ENCODE assay signal across 9 cellular contexts in the genomic region with DNA sequence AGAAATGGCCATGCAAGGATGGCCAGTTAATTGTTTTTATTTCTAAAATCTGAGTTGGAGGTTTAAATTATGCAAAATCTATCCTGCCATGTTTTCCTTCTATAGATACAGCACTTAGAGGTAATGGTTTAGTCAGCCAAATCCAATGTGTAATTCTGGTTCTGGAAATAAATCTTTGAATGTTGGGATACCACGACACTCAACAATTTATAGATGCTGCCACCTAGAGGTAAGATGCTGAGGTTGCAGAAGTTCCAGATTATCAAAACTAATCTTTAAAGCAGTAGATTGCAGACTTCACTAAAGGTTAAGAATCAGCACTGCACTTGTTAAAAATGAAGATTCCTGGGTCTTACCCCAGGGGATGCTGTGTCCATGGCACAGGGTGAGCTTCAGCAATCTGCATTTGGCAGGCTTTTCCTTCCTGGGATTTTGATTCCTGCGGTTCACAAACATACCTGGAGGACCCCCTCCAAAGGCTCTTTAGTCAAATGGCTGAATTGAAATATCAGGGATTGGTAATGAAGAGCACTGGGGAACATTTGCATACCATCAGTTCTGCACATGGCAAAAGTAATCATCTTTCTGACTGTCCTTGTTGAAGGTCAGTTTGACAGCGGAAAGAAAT. TPM values are rescaled to one million over a fixed set of nuclear protein-coding genes. Genes with fewer than 3 reads are reported as not detected.
DNase-seq lines count a peak whose midpoint lies in the region; ATAC-seq and TF ChIP-seq lines count a peak whose summit lies in the region.
"Had no signal": no experiment of that assay in that cellular context is flagged by ENCODE, and none has a peak within 500 bp of the region (broad histone marks: within the 10 kb centered on the region; RNA-seq: fewer than 3 reads in every experiment).

No MANE protein-coding gene starts in this region.

- no peak overlapping the region for H3K4me3 ChIP-seq in adrenal gland

- H3K9me3 ChIP-seq in adrenal gland (replicated peaks in 1 of 3) = no peaks in the 10 kb centered on the region

- ATAC-seq in left lobe of liver = peak; percentile 85
- ATAC-seq in HG02642 (IDR thresholded peaks at IDR 0.05; ENCODE audit: poor library complexity, unreplicated experiment) = no peak

- intact Hi-C loops in adrenal gland (cut with DNase I) = loop anchor here in 1 of 2 donors (10.0 kb wide), 1 partner anchor 506 kb away; no protein-coding TSS in a partner anchor

- H3K27ac ChIP-seq in adrenal gland = no peak overlapping the region

- TF ChIP-seq CTCF in adrenal gland (IDR thresholded peaks at IDR 0.05) = peak; percentile 36 to 70 (median 48)

- H3K4me1 ChIP-seq in adrenal gland (replicated peaks in 1 of 2) = no peaks in the 10 kb centered on the region

- 47 to 59% (median 53%) methylated on average over 3 of the region's 3 CpGs for WGBS in adrenal gland, 4 donors

- in situ Hi-C loops in KBM-7 (cut with MboI; ENCODE audit: low pct_unique_long_range_greater_than_20kb, low sequenced_read_pairs) = no loop called here

- DNase-seq in NCI-H510A treated with DMSO at 0.1 percent for 48 hours (lab: John Stamatoyannopoulos, UW) (peak; percentile 60), NCI-H510A (lab: John Stamatoyannopoulos, UW) (no peak), KBM-7 (peak; percentile 15), adrenal gland (peak in 3 of 7 donors; percentile 20 to 54 (median 25)), left lobe of liver (ENCODE audit: low spot score) (no peak), mucosa of gallbladder (ENCODE audit: low spot score) (no peak)
- no peak for DNase-seq in activated CD8-positive, alpha-beta memory T cell treated with anti-CD3 and anti-CD28 coated beads, Interleukin-2, amount 50 U/mL, for 48 hours

- H3K27me3 ChIP-seq in adrenal gland = no peaks in the 10 kb centered on the region

- no peaks in the 10 kb centered on the region for H3K36me3 ChIP-seq in adrenal gland (replicated peaks in 1 of 2)

- TF ChIP-seq POLR2A in adrenal gland (IDR thresholded peaks at IDR 0.05) = no peak

RNA-seq across cellular contexts. Expression of a gene that starts 53.4 kb away (rescaled TPM):
- total RNA-seq in adrenal gland (10 to 100 TPM in 5 of 8 donors, 1 to 10 TPM in 3; 7.2 to 37.4 (median 16.9) TPM), left lobe of liver (0.35 TPM), mucosa of gallbladder (0.12 TPM)
- polyA plus RNA-seq in adrenal gland = 10 to 100 TPM in 1 of 3 donors, 1 to 10 TPM in 2; 5.6 to 10.8 (median 9.2) TPM
- total RNA-seq: activated CD8-positive, alpha-beta memory T cell treated with anti-CD3 and anti-CD28 coated beads for 36 hours had no signal

Comparison
In these comparisons a context has a peak if more than half of its experiments do, and no peak if none do; other contexts are left out.
1. DNase-seq: peak in NCI-H510A treated with DMSO at 0.1 percent for 48 hours (single experiment) and KBM-7 (single experiment); none in NCI-H510A (single experiment), left lobe of liver (single experiment), mucosa of gallbladder (single experiment) and activated CD8-positive, alpha-beta memory T cell treated with anti-CD3 and anti-CD28 coated beads, Interleukin-2, amount 50 U/mL, for 48 hours (single experiment).